ENCODE assay signal across 8 cellular contexts in genomic region chr9:83957029-83957513, GRCh38. TPM values are rescaled to one million over a fixed set of nuclear protein-coding genes. Genes with fewer than 3 reads are reported as not detected.
DNase-seq lines count a peak whose midpoint lies in the region; ATAC-seq and TF ChIP-seq lines count a peak whose summit lies in the region.

No MANE protein-coding gene starts in this region.

- peak overlapping the region; percentile 96 for H3K27ac Mint-ChIP-seq in progenitor cell of endocrine pancreas

- TF ChIP-seq CTCF in GM12864 (IDR thresholded peaks at IDR 0.05; ENCODE audit: low read depth, low read length, missing control alignments) (no peak), epithelial cell of esophagus (IDR thresholded peaks at IDR 0.05; ENCODE audit: insufficient read depth, low read depth, low read length, missing control alignments) (no peak), progenitor cell of endocrine pancreas (IDR thresholded peaks at IDR 0.05; ENCODE audit: unreplicated experiment) (no peak)

- DNase-seq in GM12864 (ENCODE audit: low read depth) (no peak), NCI-H69 (lab: John Stamatoyannopoulos, UW) (peak; percentile 57), epithelial cell of esophagus (ENCODE audit: low read depth) (no peak), progenitor cell of endocrine pancreas (ENCODE audit: low spot score, unreplicated experiment) (no peak), activated gamma-delta T cell (lab: John Stamatoyannopoulos, UW) (no peak), iPS-NIHi7 (ENCODE audit: extremely low spot score) (no peak), Kasumi-1 (lab: John Stamatoyannopoulos, UW) (no peak)

- H3K36me3 Mint-ChIP-seq in progenitor cell of endocrine pancreas (ENCODE audit: insufficient read depth), result peaks cover 1% of the 10 kb centered on the region

- no peaks in the 10 kb centered on the region for H3K9me3 Mint-ChIP-seq in progenitor cell of endocrine pancreas (ENCODE audit: low read depth)

- H3K4me3 ChIP-seq in GM12864 (ENCODE audit: low read depth, low read length) (peak overlapping the region; percentile 67), epithelial cell of esophagus (ENCODE audit: low read length) (peak overlapping the region; percentile 61)

- no peak for ATAC-seq in HG03457 (IDR thresholded peaks at IDR 0.05; ENCODE audit: unreplicated experiment)

- peaks cover 6% of the 10 kb centered on the region for H3K4me1 Mint-ChIP-seq in progenitor cell of endocrine pancreas (ENCODE audit: low read depth)

- H3K27me3 Mint-ChIP-seq in progenitor cell of endocrine pancreas, result no peaks in the 10 kb centered on the region

- H3K4me3 Mint-ChIP-seq in progenitor cell of endocrine pancreas (ENCODE audit: low read depth), result peak overlapping the region; percentile 89

RNA-seq across cellular contexts. Expression of gene HNRNPK, which starts 22.9 kb away (rescaled TPM):
- 716 and 720 TPM in 2 replicates for total RNA-seq in progenitor cell of endocrine pancreas

RNA-seq across cellular contexts. Expression of gene RMI1, which starts 23.5 kb away (rescaled TPM):
- total RNA-seq in progenitor cell of endocrine pancreas, result 17.0 and 19.0 TPM in 2 replicates

RNA-seq across cellular contexts. Expression of gene KIF27, which starts 35.8 kb away (rescaled TPM):
- total RNA-seq in progenitor cell of endocrine pancreas, result 22.5 and 24.6 TPM in 2 replicates
